Comparison of ENCODE assay signal across 8 cellular contexts in the genomic region with DNA sequence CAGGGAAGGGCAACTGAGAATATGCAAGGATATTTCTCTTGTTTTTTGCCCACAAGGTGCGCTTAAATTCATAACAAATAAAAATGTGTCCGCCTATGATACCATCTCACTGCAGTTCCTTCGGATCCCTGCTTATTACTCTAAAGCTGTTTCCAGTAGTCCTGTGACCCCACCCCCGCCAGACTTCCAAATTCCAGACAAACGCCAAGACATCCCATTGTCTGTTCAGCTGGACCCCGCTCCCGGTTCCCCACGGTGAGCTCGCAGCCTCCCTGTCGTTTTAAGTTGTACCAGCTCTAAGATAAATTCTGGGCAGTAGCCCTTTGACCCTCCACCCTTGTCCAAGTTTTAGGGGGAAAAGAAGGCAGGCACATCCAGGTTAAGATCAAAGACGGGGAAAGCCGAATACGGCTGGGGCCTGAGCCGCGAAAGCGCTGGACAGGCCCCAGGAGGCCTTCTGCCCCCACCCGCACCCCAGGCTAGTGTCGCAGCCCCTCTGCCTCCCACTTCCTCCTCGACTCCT. TPM values are rescaled to one million over a fixed set of nuclear protein-coding genes. Genes with fewer than 3 reads are reported as not detected.
DNase-seq lines count a peak whose midpoint lies in the region; ATAC-seq and TF ChIP-seq lines count a peak whose summit lies in the region.

No MANE protein-coding gene starts in this region.

- no peaks in the 10 kb centered on the region for H3K9me3 Mint-ChIP-seq in activated naive CD8-positive, alpha-beta T cell treated with anti-CD3 and anti-CD28 coated beads for 36 hours

- H3K27ac ChIP-seq in iPS-18a (ENCODE audit: low read length) (peak overlapping the region; percentile 36), spleen (peak overlapping the region; percentile 85 to 97 (median 92))

- ATAC-seq in HG02885 (IDR thresholded peaks at IDR 0.05; ENCODE audit: poor library complexity, unreplicated experiment), result peak; percentile 30

- intact Hi-C loops in spleen (cut with DNase I; ENCODE audit: low total_unique reads), result loop anchor here (10.0 kb wide), 2 partner anchors 124 to 164 kb away; a partner anchor contains a TSS

- peaks cover 30% of the 10 kb centered on the region for H3K36me3 Mint-ChIP-seq in activated naive CD8-positive, alpha-beta T cell treated with anti-CD3 and anti-CD28 coated beads for 36 hours

- H3K9ac ChIP-seq in iPS-18a (ENCODE audit: low read length), result peak overlapping the region; percentile 92

- H3K36me3 ChIP-seq in iPS-18a (ENCODE audit: control insufficient read depth, low read depth, low read length) (peaks cover 30% of the 10 kb centered on the region), spleen (peaks cover 0 to 33% (median 10%) of the 10 kb centered on the region in 6 donors)

- H3K27me3 ChIP-seq in iPS-18a (ENCODE audit: control insufficient read depth, insufficient read depth, low read length) (no peaks in the 10 kb centered on the region), spleen (replicated peaks in 1 of 7) (no peaks in the 10 kb centered on the region)

- no peak for TF ChIP-seq POLR2A in spleen (IDR thresholded peaks at IDR 0.05)

- H3K4me1 Mint-ChIP-seq in activated naive CD8-positive, alpha-beta T cell treated with anti-CD3 and anti-CD28 coated beads for 36 hours, result peaks cover 45% of the 10 kb centered on the region

- H3K27ac Mint-ChIP-seq in activated naive CD8-positive, alpha-beta T cell treated with anti-CD3 and anti-CD28 coated beads for 36 hours, result peak overlapping the region; percentile 96

- no peaks in the 10 kb centered on the region for H3K9me3 ChIP-seq in iPS-18a (ENCODE audit: control insufficient read depth, low read depth, low read length)
- no peaks in the 10 kb centered on the region for H3K9me3 ChIP-seq in spleen

- peaks cover 7% of the 10 kb centered on the region for H3K27me3 Mint-ChIP-seq in activated naive CD8-positive, alpha-beta T cell treated with anti-CD3 and anti-CD28 coated beads for 36 hours

- H3K4me3 ChIP-seq in GM12864 (ENCODE audit: low read depth, low read length), result peak overlapping the region; percentile 90
- peak overlapping the region; percentile 99 for H3K4me3 ChIP-seq in iPS-18a (ENCODE audit: low read length)
- H3K4me3 ChIP-seq in spleen, result peak overlapping the region; percentile 76 to 97 (median 89)

- TF ChIP-seq CTCF in GM12864 (IDR thresholded peaks at IDR 0.05; ENCODE audit: low read depth, low read length, missing control alignments), result no peak
- TF ChIP-seq CTCF in spleen (IDR thresholded peaks at IDR 0.05 in 8 of 11, conservative IDR thresholded peaks at IDR 0.05 in 3 of 11), result no peak

- 0 to 2% (median 1%) methylated on average over 10 to 19 of the region's 19 CpGs for WGBS in spleen, 5 donors

- DNase-seq in GM12864 (ENCODE audit: low read depth) (no peak), spleen (no peak), T1000 (lab: John Stamatoyannopoulos, UW) (no peak), NCI-H1436 (lab: John Stamatoyannopoulos, UW) (no peak)
- DNase-seq in activated naive CD8-positive, alpha-beta T cell treated with anti-CD3 and anti-CD28 coated beads for 36 hours, result no peak
- no peak for DNase-seq in activated CD4-positive, alpha-beta T cell treated with anti-CD3 and anti-CD28 coated beads for 4 hours

- H3K4me3 Mint-ChIP-seq in activated naive CD8-positive, alpha-beta T cell treated with anti-CD3 and anti-CD28 coated beads for 36 hours, result peak overlapping the region; percentile 98

- H3K4me1 ChIP-seq in iPS-18a (ENCODE audit: control insufficient read depth, low read depth, low read length), result peaks cover 19% of the 10 kb centered on the region
- peaks cover 23 to 89% (median 61%) of the 10 kb centered on the region in 6 donors for H3K4me1 ChIP-seq in spleen

RNA-seq across cellular contexts. Expression of a gene that starts 0.6 kb away (rescaled TPM):
- 100 to 1,000 TPM; 102 to 105 TPM for total RNA-seq in activated naive CD8-positive, alpha-beta T cell treated with anti-CD3 and anti-CD28 coated beads for 36 hours
- total RNA-seq in spleen, result 100 to 1,000 TPM in 3 of 7 donors, 10 to 100 TPM in 4; 76.1 to 245 (median 99.1) TPM
- polyA plus RNA-seq in spleen, result 10 to 100 TPM; 36.6 to 70.0 (median 66.1) TPM

RNA-seq across cellular contexts. Expression of a gene that starts 10.6 kb away (rescaled TPM):
- total RNA-seq in activated naive CD8-positive, alpha-beta T cell treated with anti-CD3 and anti-CD28 coated beads for 36 hours, result 1,000 to 10,000 TPM; 1,879 to 1,890 TPM
- 1,000 to 10,000 TPM in 6 of 7 donors, 100 to 1,000 TPM in 1; 942 to 2,534 (median 1,484) TPM for total RNA-seq in spleen
- 1,000 to 10,000 TPM; 6,782 to 7,824 (median 7,484) TPM for polyA plus RNA-seq in spleen
